In the genomic region with DNA sequence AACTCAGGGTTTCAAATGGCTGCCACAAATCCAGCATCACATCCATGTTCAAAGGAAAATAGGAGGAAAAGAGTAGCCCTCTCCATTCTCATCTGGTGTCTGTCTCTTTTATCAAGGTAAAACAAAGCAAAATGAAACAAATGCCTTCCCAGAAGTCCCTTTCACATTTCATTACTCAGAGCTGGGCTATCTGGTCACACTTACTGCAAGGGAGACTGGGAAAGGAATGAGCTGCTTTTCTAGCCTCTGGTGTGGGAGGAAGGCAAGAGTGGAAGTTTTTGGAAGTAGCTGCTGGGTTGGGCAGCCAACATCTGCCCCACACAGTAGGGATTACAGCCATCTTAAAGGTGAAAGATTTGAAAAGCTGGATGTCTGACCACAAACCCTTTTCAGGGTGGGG, we compare ENCODE assay signal across 18 cellular contexts. TPM values are rescaled to one million over a fixed set of nuclear protein-coding genes. Genes with fewer than 3 reads are reported as not detected.
DNase-seq lines count a peak whose midpoint lies in the region; ATAC-seq and TF ChIP-seq lines count a peak whose summit lies in the region.
"Had no signal": no experiment of that assay in that cellular context is flagged by ENCODE, and none has a peak within 500 bp of the region (broad histone marks: within the 10 kb centered on the region; RNA-seq: fewer than 3 reads in every experiment).

No MANE protein-coding gene starts in this region.

- no peaks in the 10 kb centered on the region for H3K27me3 ChIP-seq in left lung

- H3K9me3 ChIP-seq in left lung = peaks cover 0 to 8% of the 10 kb centered on the region in 2 donors

- H3K27ac ChIP-seq in left lung = no peak overlapping the region
- H3K27ac ChIP-seq: A549 had no signal

- intact Hi-C loops in left lung (cut with DNase I) = no loop called here

- H3K4me1 ChIP-seq in left lung = no peaks in the 10 kb centered on the region
- H3K4me1 ChIP-seq: A549 had no signal

- no peaks in the 10 kb centered on the region for H3K36me3 ChIP-seq in left lung

- TF ChIP-seq CTCF in AG10803 (conservative IDR thresholded peaks at IDR 0.05; ENCODE audit: low read length) (no peak), choroid plexus epithelial cell (conservative IDR thresholded peaks at IDR 0.05; ENCODE audit: low read depth, low read length) (no peak), left lung (IDR thresholded peaks at IDR 0.05) (no peak)

- DNase-seq in AG10803 (ENCODE audit: low read depth) (peak; percentile 43), HS-5 (ENCODE audit: low read depth) (peak; percentile 0), choroid plexus epithelial cell (ENCODE audit: low read depth) (peak; percentile 24), left lung (no peak), D341Med (ENCODE audit: low spot score) (no peak), NCI-H748 (lab: John Stamatoyannopoulos, UW; ENCODE audit: unreplicated experiment) (no peak)
- DNase-seq: CD4-positive, CD25-positive, alpha-beta regulatory T cell; DMS53; Karpas-422; NCI-H1105; NCI-H1694; NCI-H345; NCI-H526 treated with DMSO at 0.1 percent for 48 hours; SHP77 treated with DMSO at 0.1 percent for 48 hours had no signal

- peak; percentile 13 for ATAC-seq in left lung
- ATAC-seq in HG02885 (IDR thresholded peaks at IDR 0.05; ENCODE audit: poor library complexity, unreplicated experiment) = no peak
- no peak for ATAC-seq in GM18520 (IDR thresholded peaks at IDR 0.05; ENCODE audit: unreplicated experiment)
- ATAC-seq: A549, GM23338 had no signal

- H3K4me3 ChIP-seq in AG10803 (ENCODE audit: low read length) = no peak overlapping the region
- no peak overlapping the region for H3K4me3 ChIP-seq in choroid plexus epithelial cell (ENCODE audit: low read depth, low read length)
- H3K4me3 ChIP-seq in left lung = no peak overlapping the region
- H3K4me3 ChIP-seq: A549, GM23338 had no signal

RNA-seq across cellular contexts. Expression of a gene that starts 51.8 kb away (rescaled TPM):
- total RNA-seq in left lung = 10 to 100 TPM; 12.8 to 14.8 TPM
- total RNA-seq: CD4-positive, CD25-positive, alpha-beta regulatory T cell had no signal

Comparison
In these comparisons a context has a peak if more than half of its experiments do, and no peak if none do; other contexts are left out.
1. DNase-seq: peak in AG10803 (single experiment), HS-5 (single experiment) and choroid plexus epithelial cell (single experiment); none in left lung (0 of 2), D341Med (single experiment) and NCI-H748 (single experiment).